20 cellular contexts compared by ENCODE assay signal in genomic region chr5:180162304-180162661, GRCh38. TPM values are rescaled to one million over a fixed set of nuclear protein-coding genes. Genes with fewer than 3 reads are reported as not detected.
DNase-seq lines count a peak whose midpoint lies in the region; FAIRE-seq and TF ChIP-seq lines count a peak whose summit lies in the region.
"Had no signal": no experiment of that assay in that cellular context is flagged by ENCODE, and none has a peak within 500 bp of the region (broad histone marks: within the 10 kb centered on the region; RNA-seq: fewer than 3 reads in every experiment).

No MANE protein-coding gene starts in this region.

- no peaks in the 10 kb centered on the region for H3K36me3 ChIP-seq in trophoblast cell (ENCODE audit: control insufficient read depth in 1 of 2, insufficient read depth in 2 of 2, low read length in 2 of 2)
- H3K36me3 ChIP-seq: BLaER1 had no signal

- H4K91ac ChIP-seq in trophoblast cell (ENCODE audit: low read depth, low read length): no peak overlapping the region

- H3K9me3 ChIP-seq in trophoblast cell (ENCODE audit: insufficient read depth, low read depth, low read length): no peaks in the 10 kb centered on the region
- H3K9me3 ChIP-seq: BLaER1 had no signal

- H3K4me1 ChIP-seq in trophoblast cell (ENCODE audit: control insufficient read depth in 1 of 2, insufficient read depth in 2 of 2, low read length in 2 of 2): no peaks in the 10 kb centered on the region
- H3K4me1 ChIP-seq: A549 had no signal

- H4K12ac ChIP-seq in trophoblast cell (ENCODE audit: low read depth, low read length): no peak overlapping the region

- no peak overlapping the region for H3K27ac ChIP-seq in VCaP
- no peak overlapping the region for H3K27ac ChIP-seq in trophoblast cell (ENCODE audit: low read depth, low read length)
- H3K27ac ChIP-seq: 22Rv1, A549, BLaER1 had no signal

- H3K18ac ChIP-seq in trophoblast cell (ENCODE audit: low read length): no peak overlapping the region

- no peaks in the 10 kb centered on the region for H3K79me2 ChIP-seq in trophoblast cell (ENCODE audit: control insufficient read depth, insufficient read depth, low read length, poor library complexity)

- TF ChIP-seq CTCF in VCaP (conservative IDR thresholded peaks at IDR 0.05): peak; percentile 30
- no peak for TF ChIP-seq CTCF in D721Med (IDR thresholded peaks at IDR 0.05; ENCODE audit: insufficient read depth, missing control alignments)

- no peak overlapping the region for H2AFZ ChIP-seq in trophoblast cell (ENCODE audit: insufficient read depth, low read length, poor library complexity)

- FAIRE-seq in D721Med (lab: Jason Lieb, UNC): no peak
- FAIRE-seq: A549, GM12878 had no signal

- H3K4ac ChIP-seq in trophoblast cell (ENCODE audit: low read depth, low read length): no peak overlapping the region

- H3K23ac ChIP-seq in trophoblast cell (ENCODE audit: low read length): no peak overlapping the region

- no peaks in the 10 kb centered on the region for H3K79me1 ChIP-seq in trophoblast cell (ENCODE audit: low read length)

- no peak overlapping the region for H2BK12ac ChIP-seq in trophoblast cell (ENCODE audit: low read length)

- no peak overlapping the region for H3K9ac ChIP-seq in trophoblast cell (ENCODE audit: low read length)
- H3K9ac ChIP-seq: BLaER1 had no signal

- H2AK5ac ChIP-seq in trophoblast cell (ENCODE audit: low read length): no peak overlapping the region

- no peak overlapping the region for H3K4me3 ChIP-seq in trophoblast cell (ENCODE audit: low read depth, low read length)
- H3K4me3 ChIP-seq: A549, BLaER1, GM12878 had no signal

- no peak overlapping the region for H3K4me2 ChIP-seq in trophoblast cell (ENCODE audit: low read length)
- H3K4me2 ChIP-seq: A549, BLaER1 had no signal

- WGBS in trophoblast cell (ENCODE audit: extremely low coverage, insufficient coverage, insufficient read length): no CpG with 5 or more reads among the region's 5 CpGs

- DNase-seq in activated effector memory CD4-positive, alpha-beta T cell treated with anti-CD3 and anti-CD28 coated beads, Interleukin-2, amount 50 U/mL, for 16 hours: peak; percentile 58
- no peak for DNase-seq in activated effector memory CD4-positive, alpha-beta T cell treated with Interleukin-2 at 50 U/mL for 16 hours
- DNase-seq in AG20443 (ENCODE audit: low spot score) (peak; percentile 3), mesenteric fat pad (ENCODE audit: low spot score) (peak; percentile 43), trophoblast cell (no peak), D721Med (ENCODE audit: insufficient read length, low spot score) (no peak)
- no peak for DNase-seq in stimulated activated CD4-positive, alpha-beta T cell treated with anti-CD3 and anti-CD28 coated beads, Interleukin-15, amount 100 ng/mL, for 24 hours
- DNase-seq: Calu3; CD4-positive, alpha-beta memory T cell; DMS 273 treated with DMSO at 0.1 percent for 48 hours; DND-41; EL; GOT3 had no signal

- no peak overlapping the region for H3K14ac ChIP-seq in trophoblast cell (ENCODE audit: low read length)

- no peak overlapping the region for H2BK120ac ChIP-seq in trophoblast cell (ENCODE audit: insufficient read depth, low read length, poor library complexity)

- H2BK5ac ChIP-seq in trophoblast cell (ENCODE audit: low read depth, low read length, poor library complexity): no peak overlapping the region

- no peak overlapping the region for H4K8ac ChIP-seq in trophoblast cell (ENCODE audit: low read depth, low read length)

- H3K27me3 ChIP-seq in trophoblast cell (ENCODE audit: insufficient read depth, low read length): no peaks in the 10 kb centered on the region
- H3K27me3 ChIP-seq: BLaER1 had no signal

RNA-seq across cellular contexts. Expression of gene RASGEF1C, which starts 46.7 kb away (rescaled TPM):
- total RNA-seq in mesenteric fat pad: not detected
- 0.56 and 0.78 TPM in 2 replicates for polyA plus RNA-seq in trophoblast cell (2013)
- total RNA-seq: Calu3; CD4-positive, alpha-beta memory T cell; G401; GM12878 had no signal
- polyA plus RNA-seq: CD14-positive monocyte; CD4-positive, alpha-beta memory T cell; GM12878 had no signal

Comparison
In these comparisons a context has a peak if more than half of its experiments do, and no peak if none do; other contexts are left out.
1. DNase-seq: peak in activated effector memory CD4-positive, alpha-beta T cell treated with anti-CD3 and anti-CD28 coated beads, Interleukin-2, amount 50 U/mL, for 16 hours (single experiment), AG20443 (single experiment) and mesenteric fat pad (single experiment); none in activated effector memory CD4-positive, alpha-beta T cell treated with Interleukin-2 at 50 U/mL for 16 hours (single experiment), stimulated activated CD4-positive, alpha-beta T cell treated with anti-CD3 and anti-CD28 coated beads, Interleukin-15, amount 100 ng/mL, for 24 hours (single experiment), trophoblast cell (0 of 2) and D721Med (single experiment).